In genomic region chr4:26083987-26084386, GRCh38 we compare ENCODE assay signal across 1 cellular context.
TF ChIP-seq lines count a peak whose summit lies in the region.

No MANE protein-coding gene starts in this region.

TF ChIP-seq in WTC11, 78 proteins besides CTCF, POLR2A, EP300 and RAD21 (continued from another document):
- TF ChIP-seq ZNF512 (CRISPR knock-in tag; IDR thresholded peaks at IDR 0.05; ENCODE audit: borderline replicate concordance) (no peak), MXD4 (CRISPR knock-in tag; IDR thresholded peaks at IDR 0.05; ENCODE audit: borderline replicate concordance) (no peak), E2F4 (CRISPR knock-in tag; IDR thresholded peaks at IDR 0.05; ENCODE audit: borderline replicate concordance, low read depth) (no peak), PREB (CRISPR knock-in tag; IDR thresholded peaks at IDR 0.05; ENCODE audit: borderline replicate concordance) (no peak), ZNF219 (CRISPR knock-in tag; IDR thresholded peaks at IDR 0.05; ENCODE audit: borderline replicate concordance) (no peak), FOXK1 (CRISPR knock-in tag; IDR thresholded peaks at IDR 0.05) (no peak), ZNF396 (CRISPR knock-in tag; IDR thresholded peaks at IDR 0.05; ENCODE audit: borderline replicate concordance) (no peak)
